ENCODE assay signal across 14 cellular contexts in the genomic region with DNA sequence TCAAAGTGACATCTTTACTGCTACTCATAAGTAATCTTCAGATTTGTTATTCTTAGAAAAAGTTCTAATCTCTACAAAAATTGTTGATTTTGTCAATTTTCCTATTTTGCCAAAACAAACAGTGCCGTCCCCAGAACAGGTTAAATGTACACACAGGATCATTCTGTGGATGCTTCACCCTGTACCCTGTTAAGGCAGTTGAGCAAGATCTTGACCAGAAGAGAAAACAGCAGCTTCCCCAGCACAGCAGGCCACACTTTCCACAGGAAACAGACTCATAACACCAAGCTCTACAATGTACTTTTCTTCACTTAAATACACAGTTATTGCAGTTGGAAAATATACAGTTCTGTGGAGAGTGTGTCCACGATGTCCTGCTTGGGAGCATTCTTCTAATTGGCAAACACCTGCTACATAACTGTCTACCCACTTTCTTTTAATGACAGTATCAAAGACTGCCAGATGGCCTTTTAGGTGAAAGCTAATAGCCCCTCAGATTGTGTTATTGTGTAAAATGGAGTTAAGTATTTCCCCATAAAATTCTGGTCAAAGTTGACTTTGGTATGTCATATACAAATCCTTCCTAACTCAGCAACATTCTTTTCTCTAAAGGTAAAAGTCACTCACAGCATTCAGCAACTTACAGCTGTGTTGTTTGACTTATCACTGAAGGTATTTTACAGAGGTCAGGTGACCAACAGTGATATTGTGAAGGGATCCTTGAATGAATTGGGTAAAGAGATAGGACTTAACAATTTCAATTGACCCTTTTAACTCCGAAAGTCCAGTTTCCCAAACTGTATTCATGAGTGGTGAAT.
A peak's percentile ranks its signal among the peaks of the same experiment; 100 is the strongest.
DNase-seq lines count a peak whose midpoint lies in the region; ATAC-seq and TF ChIP-seq lines count a peak whose summit lies in the region.
"Had no signal": no experiment of that assay in that cellular context is flagged by ENCODE, and none has a peak within 500 bp of the region (broad histone marks: within the 10 kb centered on the region; RNA-seq: fewer than 3 reads in every experiment).

No MANE protein-coding gene starts in this region.

- H3K36me3 Mint-ChIP-seq in nephron progenitor cell (ENCODE audit: low read depth) (peaks cover 26% of the 10 kb centered on the region), T-cell (peaks cover 24% of the 10 kb centered on the region)

- POLR2A ChIA-PET in T-cell (lab: Charles Lee) = no interaction called here

- TF ChIP-seq CTCF in nephron progenitor cell (IDR thresholded peaks at IDR 0.05) = no peak

- H3K4me3 Mint-ChIP-seq in nephron progenitor cell = no peak overlapping the region
- H3K4me3 Mint-ChIP-seq in T-cell = no peak overlapping the region
- H3K4me3 Mint-ChIP-seq: activated B cell treated with CpG ODN at 0.5 μM for 24 hours; activated T-cell treated with anti-CD3 and anti-CD28 coated beads, Interleukin-2, amount 50 U/mL, for 24 hours; stimulated activated naive B cell treated with anti-CD40 and anti-IgM and Interleukin-4, amounts not matched to agents 10 μg/mL and 1 μg/mL and 100 μg/mL, for 72 hours had no signal

- DNase-seq in SKM-1 treated with dmso at 0.1 percent for 144 hours (lab: John Stamatoyannopoulos, UW; ENCODE audit: unreplicated experiment) = peak; percentile 2
- no peak for DNase-seq in SKM-1 (lab: John Stamatoyannopoulos, UW; ENCODE audit: unreplicated experiment)
- peak; percentile 44 for DNase-seq in NCI-H146 (lab: John Stamatoyannopoulos, UW)
- DNase-seq in brain pericyte (ENCODE audit: low read depth, low spot score) = peak; percentile 74
- no peak for DNase-seq in nephron progenitor cell
- DNase-seq in T-cell = no peak
- DNase-seq in cerebellar cortex (ENCODE audit: low spot score) = no peak
- DNase-seq: activated B cell treated with CpG ODN at 0.5 μM for 24 hours; activated T-cell treated with anti-CD3 and anti-CD28 coated beads, Interleukin-2, amount 50 U/mL, for 24 hours; erythroblast; NK-92 treated with Interleukin-12 subunit alpha and Interleukin-12 subunit beta, amount 100 ng/mL, for 24 hours; stimulated activated CD4-positive, alpha-beta T cell treated with anti-CD3 and anti-CD28 coated beads, Interleukin-2, amount 100 ng/mL, for 24 hours; stimulated activated naive B cell treated with anti-CD40 and anti-IgM and Interleukin-4, amounts not matched to agents 10 μg/mL and 1 μg/mL and 100 μg/mL, for 72 hours had no signal

- peak overlapping the region; percentile 90 for H3K27ac Mint-ChIP-seq in nephron progenitor cell
- no peak overlapping the region for H3K27ac Mint-ChIP-seq in T-cell
- H3K27ac Mint-ChIP-seq: activated B cell treated with CpG ODN at 0.5 μM for 24 hours; activated T-cell treated with anti-CD3 and anti-CD28 coated beads, Interleukin-2, amount 50 U/mL, for 24 hours; stimulated activated naive B cell treated with anti-CD40 and anti-IgM and Interleukin-4, amounts not matched to agents 10 μg/mL and 1 μg/mL and 100 μg/mL, for 72 hours had no signal

- no peaks in the 10 kb centered on the region for H3K27me3 Mint-ChIP-seq in nephron progenitor cell (ENCODE audit: low read depth, poor library complexity)
- H3K27me3 Mint-ChIP-seq in T-cell = no peaks in the 10 kb centered on the region
- H3K27me3 Mint-ChIP-seq: activated B cell treated with CpG ODN at 0.5 μM for 24 hours; activated T-cell treated with anti-CD3 and anti-CD28 coated beads, Interleukin-2, amount 50 U/mL, for 24 hours; stimulated activated naive B cell treated with anti-CD40 and anti-IgM and Interleukin-4, amounts not matched to agents 10 μg/mL and 1 μg/mL and 100 μg/mL, for 72 hours had no signal

- H3K9me3 Mint-ChIP-seq in nephron progenitor cell (no peaks in the 10 kb centered on the region), T-cell (no peaks in the 10 kb centered on the region)
- H3K9me3 Mint-ChIP-seq: activated B cell treated with CpG ODN at 0.5 μM for 24 hours; activated T-cell treated with anti-CD3 and anti-CD28 coated beads, Interleukin-2, amount 50 U/mL, for 24 hours; stimulated activated naive B cell treated with anti-CD40 and anti-IgM and Interleukin-4, amounts not matched to agents 10 μg/mL and 1 μg/mL and 100 μg/mL, for 72 hours had no signal

- ATAC-seq in T-cell (replicated peaks in 1 of 4) = no peak
- no peak for ATAC-seq in GM21360 (IDR thresholded peaks at IDR 0.05; ENCODE audit: unreplicated experiment)
- ATAC-seq: stimulated activated naive B cell treated with anti-CD40 and anti-IgM and Interleukin-4, amounts not matched to agents 10 μg/mL and 1 μg/mL and 100 μg/mL, for 72 hours had no signal

- H3K4me1 Mint-ChIP-seq in nephron progenitor cell = peaks cover 6% of the 10 kb centered on the region
- H3K4me1 Mint-ChIP-seq in T-cell = peaks cover 0 to 2% (median 0%) of the 10 kb centered on the region in 3 donors
- H3K4me1 Mint-ChIP-seq: activated B cell treated with CpG ODN at 0.5 μM for 24 hours had no signal

- CTCF ChIA-PET in T-cell (lab: Charles Lee) = interaction anchor here in 1 of 2 donors (1.2 kb wide), 1 partner anchor 11 kb away, joined by 4 read pairs; no protein-coding TSS in a partner anchor

Comparison
In these comparisons a context has a peak if more than half of its experiments do, and no peak if none do; other contexts are left out.
1. DNase-seq: peak in SKM-1 treated with dmso at 0.1 percent for 144 hours (single experiment), NCI-H146 (single experiment) and brain pericyte (single experiment); none in SKM-1 (single experiment), nephron progenitor cell (single experiment), T-cell (0 of 34) and cerebellar cortex (single experiment).